Comparison of ENCODE assay signal across 19 cellular contexts in genomic region chr1:6415979-6416656, GRCh38. TPM values are rescaled to one million over a fixed set of nuclear protein-coding genes. Genes with fewer than 3 reads are reported as not detected.
"Had no signal": no experiment of that assay in that cellular context is flagged by ENCODE, and none has a peak within 500 bp of the region (broad histone marks: within the 10 kb centered on the region; RNA-seq: fewer than 3 reads in every experiment).

No MANE protein-coding gene starts in this region.

- H3K36me3 ChIP-seq: gastroesophageal sphincter, left ventricle myocardium inferior, tibial artery had no signal

- H3K27ac ChIP-seq: body of pancreas, gastroesophageal sphincter, left ventricle myocardium inferior, tibial artery, VCaP had no signal

- ATAC-seq: activated CD4-positive, alpha-beta T cell treated with anti-CD3 and anti-CD28 coated beads for 36 hours; body of pancreas; gastroesophageal sphincter; naive thymus-derived CD8-positive, alpha-beta T cell; stimulated activated effector memory CD8-positive, alpha-beta T cell treated with anti-CD3 and anti-CD28 coated beads, Interleukin-12 subunit alpha, Interleukin-12 subunit beta, amount 100 ng/mL, for 72 hours; T-cell had no signal

- H3K4me3 ChIP-seq: body of pancreas, gastroesophageal sphincter, left ventricle myocardium inferior, tibial artery had no signal

- H3K9me3 Mint-ChIP-seq: activated CD4-positive, alpha-beta memory T cell treated with anti-CD3 and anti-CD28 coated beads, Interleukin-2, amount 10 ng/mL, durations not matched to agents 7 days and 5 days; activated naive CD8-positive, alpha-beta T cell treated with anti-CD3 and anti-CD28 coated beads for 36 hours; naive thymus-derived CD8-positive, alpha-beta T cell; stimulated activated effector memory CD8-positive, alpha-beta T cell treated with anti-CD3 and anti-CD28 coated beads, Interleukin-12 subunit alpha, Interleukin-12 subunit beta, amount 100 ng/mL, for 72 hours; T-cell had no signal

- H3K9me3 ChIP-seq: body of pancreas, gastroesophageal sphincter, left ventricle myocardium inferior, tibial artery had no signal

- H3K36me3 Mint-ChIP-seq: activated naive CD8-positive, alpha-beta T cell treated with anti-CD3 and anti-CD28 coated beads for 36 hours; naive thymus-derived CD8-positive, alpha-beta T cell; stimulated activated effector memory CD8-positive, alpha-beta T cell treated with anti-CD3 and anti-CD28 coated beads, Interleukin-12 subunit alpha, Interleukin-12 subunit beta, amount 100 ng/mL, for 72 hours; T-cell had no signal

- H3K4me3 Mint-ChIP-seq: activated CD4-positive, alpha-beta memory T cell treated with anti-CD3 and anti-CD28 coated beads, Interleukin-2, amount 10 ng/mL, durations not matched to agents 7 days and 5 days; activated CD4-positive, alpha-beta T cell treated with anti-CD3 and anti-CD28 coated beads for 36 hours; activated naive CD8-positive, alpha-beta T cell treated with anti-CD3 and anti-CD28 coated beads for 36 hours; stimulated activated effector memory CD8-positive, alpha-beta T cell treated with anti-CD3 and anti-CD28 coated beads, Interleukin-12 subunit alpha, Interleukin-12 subunit beta, amount 100 ng/mL, for 72 hours; T-cell had no signal

- DNase-seq: activated CD4-positive, alpha-beta memory T cell treated with anti-CD3 and anti-CD28 coated beads, Interleukin-2, amount 10 ng/mL, durations not matched to agents 7 days and 5 days; activated CD4-positive, alpha-beta T cell treated with anti-CD3 and anti-CD28 coated beads for 36 hours; activated gamma-delta T cell; activated naive CD8-positive, alpha-beta T cell treated with anti-CD3 and anti-CD28 coated beads for 36 hours; activated T-cell treated with anti-CD3 and anti-CD28 coated beads, Interleukin-2, amount 50 U/mL, for 48 hours; amygdala; body of pancreas; effector memory CD4-positive, alpha-beta T cell; left ventricle myocardium inferior; mesenchymal stem cell; naive thymus-derived CD8-positive, alpha-beta T cell; retina; T-cell; T1000; tibial artery had no signal

- FAIRE-seq: kidney had no signal

- H3K27ac Mint-ChIP-seq: activated CD4-positive, alpha-beta memory T cell treated with anti-CD3 and anti-CD28 coated beads, Interleukin-2, amount 10 ng/mL, durations not matched to agents 7 days and 5 days; activated CD4-positive, alpha-beta T cell treated with anti-CD3 and anti-CD28 coated beads for 36 hours; activated naive CD8-positive, alpha-beta T cell treated with anti-CD3 and anti-CD28 coated beads for 36 hours; naive thymus-derived CD8-positive, alpha-beta T cell; stimulated activated effector memory CD8-positive, alpha-beta T cell treated with anti-CD3 and anti-CD28 coated beads, Interleukin-12 subunit alpha, Interleukin-12 subunit beta, amount 100 ng/mL, for 72 hours had no signal

RNA-seq across cellular contexts. Expression of gene HES2, which starts 3.6 kb away (rescaled TPM):
- total RNA-seq: activated naive CD8-positive, alpha-beta T cell treated with anti-CD3 and anti-CD28 coated beads for 36 hours; left ventricle myocardium inferior; naive thymus-derived CD8-positive, alpha-beta T cell had no signal
- polyA plus RNA-seq: naive thymus-derived CD8-positive, alpha-beta T cell had no signal
